ENCODE assay signal across 14 cellular contexts in the genomic region with DNA sequence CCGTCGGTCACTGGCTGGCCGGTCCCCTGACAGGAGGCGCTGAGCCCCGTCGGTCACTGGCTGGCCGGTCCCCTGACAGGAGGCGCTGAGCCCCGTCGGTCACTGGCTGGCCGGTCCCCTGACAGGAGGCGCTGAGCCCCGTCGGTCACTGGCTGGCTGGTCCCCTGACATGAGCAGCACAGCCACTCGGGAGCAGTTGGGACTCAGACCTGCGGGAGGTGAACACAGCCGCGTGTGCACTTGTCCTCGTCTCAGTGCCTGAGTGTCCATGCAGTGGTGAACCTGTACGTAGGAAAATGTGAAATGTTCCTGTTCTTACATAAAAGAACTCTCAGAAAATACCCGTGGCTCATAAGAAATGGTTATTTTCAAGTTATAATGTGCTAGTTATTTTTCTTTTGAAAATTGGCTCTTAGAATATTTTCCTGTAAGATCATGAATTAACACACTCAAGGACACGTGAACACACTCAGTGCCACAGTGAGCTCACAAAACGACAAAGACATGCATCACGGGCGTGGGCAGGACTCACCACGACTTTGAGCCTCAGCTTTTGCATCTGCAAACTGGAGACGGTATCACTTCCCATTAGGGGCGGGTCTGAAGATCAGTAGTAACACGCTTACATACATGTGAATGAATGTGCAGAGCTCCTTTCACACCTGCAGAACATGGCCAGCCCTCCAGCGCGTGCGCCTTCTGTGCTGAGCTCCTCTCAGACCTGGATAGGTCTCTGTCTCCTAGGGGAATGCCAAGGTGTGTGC. TPM values are rescaled to one million over a fixed set of nuclear protein-coding genes. Genes with fewer than 3 reads are reported as not detected.
DNase-seq lines count a peak whose midpoint lies in the region; ATAC-seq and TF ChIP-seq lines count a peak whose summit lies in the region.
"Had no signal": no experiment of that assay in that cellular context is flagged by ENCODE, and none has a peak within 500 bp of the region (broad histone marks: within the 10 kb centered on the region; RNA-seq: fewer than 3 reads in every experiment).

No MANE protein-coding gene starts in this region.

- no peaks in the 10 kb centered on the region for H3K4me1 ChIP-seq in mucosa of descending colon (ENCODE audit: low read depth)

- DNase-seq in mucosa of descending colon (no peak), SKM-1 (lab: John Stamatoyannopoulos, UW; ENCODE audit: unreplicated experiment) (no peak), NCI-H1694 treated with DMSO at 0.1 percent for 48 hours (lab: John Stamatoyannopoulos, UW) (no peak)
- no peak for DNase-seq in activated naive CD4-positive, alpha-beta T cell treated with anti-CD3 and anti-CD28 coated beads, Interleukin-2, amount 50 U/mL, for 16 hours
- DNase-seq: activated naive CD8-positive, alpha-beta T cell treated with anti-CD3 and anti-CD28 coated beads, Interleukin-2, amount 10 ng/mL, durations not matched to agents 7 days and 5 days; DMS 273 treated with DMSO at 0.1 percent for 48 hours; effector memory CD8-positive, alpha-beta T cell; hypothalamus; naive thymus-derived CD8-positive, alpha-beta T cell; OCI-M1; stimulated activated CD4-positive, alpha-beta T cell treated with anti-CD3 and anti-CD28 coated beads, Interleukin-1b, Interleukin-23, amount 100 ng/mL, for 48 hours had no signal

- ATAC-seq in GM18868 (IDR thresholded peaks at IDR 0.05; ENCODE audit: unreplicated experiment) = peak; percentile 92
- ATAC-seq in GM21447 (IDR thresholded peaks at IDR 0.05; ENCODE audit: unreplicated experiment) = peak; percentile 76
- peak; percentile 55 for ATAC-seq in HG03097 (IDR thresholded peaks at IDR 0.05; ENCODE audit: low FRiP score, unreplicated experiment)
- ATAC-seq in mucosa of descending colon = peak; percentile 4
- ATAC-seq: effector memory CD8-positive, alpha-beta T cell; naive thymus-derived CD8-positive, alpha-beta T cell had no signal

- no peak for TF ChIP-seq CTCF in mucosa of descending colon (IDR thresholded peaks at IDR 0.05)

- intact Hi-C loops in mucosa of descending colon (cut with DNase I, micrococcal nuclease) = loop anchor here (5.0 kb wide), 2 partner anchors 153 to 268 kb away; no protein-coding TSS in a partner anchor

- H3K4me3 ChIP-seq in mucosa of descending colon = no peak overlapping the region

- no peaks in the 10 kb centered on the region for H3K36me3 ChIP-seq in mucosa of descending colon (ENCODE audit: low read depth)

- H3K9me3 ChIP-seq in mucosa of descending colon = no peaks in the 10 kb centered on the region

RNA-seq across cellular contexts. Expression of gene NFATC1, which starts 21.1 kb away (rescaled TPM):
- 10 to 100 TPM in 1 of 3 donors, 1 to 10 TPM in 2; 2.9 to 12.9 (median 4.6) TPM for total RNA-seq in mucosa of descending colon

Comparison
In these comparisons a context has a peak if more than half of its experiments do, and no peak if none do; other contexts are left out.
1. ATAC-seq: peak in every context shown above with its lines; median percentile 92 in GM18868; 76 in GM21447; 55 in HG03097; 4 in mucosa of descending colon.